Comparison of ENCODE assay signal across 8 cellular contexts in genomic region chr13:110713642-110713952, GRCh38. TPM values are rescaled to one million over a fixed set of nuclear protein-coding genes. Genes with fewer than 3 reads are reported as not detected.
DNase-seq lines count a peak whose midpoint lies in the region; ATAC-seq lines count a peak whose summit lies in the region.

TSS of gene ING1 (plus strand) at chr13:110713700. CDS start at chr13:110714150, 450 bp downstream.

- peaks cover 10% of the 10 kb centered on the region for H3K4me1 ChIP-seq in ACC112 (ENCODE audit: control insufficient read depth, insufficient read depth, low read length, unreplicated experiment)
- peaks cover 13% of the 10 kb centered on the region; the same call in 1 of the 2 replicates for H3K4me1 ChIP-seq in HUES6 (ENCODE audit: control insufficient read depth, insufficient read depth, low read length)
- peaks cover 15% of the 10 kb centered on the region for H3K4me1 ChIP-seq in mucosa of stomach (ENCODE audit: control insufficient read depth, insufficient read depth, low read length)

- peak within 1 kb of the TSS; percentile 86 for H2AFZ ChIP-seq in ACC112 (ENCODE audit: low read length, unreplicated experiment)

- H3K9ac ChIP-seq in HUES6 (ENCODE audit: low read length): peak within 1 kb of the TSS; percentile 94
- peak within 1 kb of the TSS; percentile 95 for H3K9ac ChIP-seq in mucosa of stomach (ENCODE audit: low read length)

- ATAC-seq in HG03108 (IDR thresholded peaks at IDR 0.05; ENCODE audit: unreplicated experiment) (no peak), HG03439 (IDR thresholded peaks at IDR 0.05; ENCODE audit: unreplicated experiment) (no peak)

- no peaks in the 10 kb centered on the region for H3K9me3 ChIP-seq in HUES6 (ENCODE audit: control insufficient read depth, insufficient read depth, low read depth, low read length)
- no peaks in the 10 kb centered on the region for H3K9me3 ChIP-seq in mucosa of stomach (ENCODE audit: control insufficient read depth, low read length)

- H3K79me2 ChIP-seq in ACC112 (ENCODE audit: control insufficient read depth, insufficient read depth, low read length, unreplicated experiment): peaks cover 42% of the 10 kb centered on the region

- H3K36me3 ChIP-seq in ACC112 (ENCODE audit: insufficient read depth, low read length): no peaks in the 10 kb centered on the region
- no peaks in the 10 kb centered on the region for H3K36me3 ChIP-seq in HUES6 (ENCODE audit: control insufficient read depth, insufficient read depth, low read length)
- no peaks in the 10 kb centered on the region for H3K36me3 ChIP-seq in mucosa of stomach (ENCODE audit: control insufficient read depth, insufficient read depth, low read length)

- H3K4me3 ChIP-seq in ACC112 (ENCODE audit: low read depth, low read length) (peak within 1 kb of the TSS; percentile 87), HUES6 (ENCODE audit: low read depth, low read length) (peak within 1 kb of the TSS; percentile 95), mucosa of stomach (ENCODE audit: low read length) (peak within 1 kb of the TSS; percentile 94)

- DNase-seq in cerebellum (ENCODE audit: low spot score) (no peak), NCI-H1694 (lab: John Stamatoyannopoulos, UW) (no peak), NCI-H748 (lab: John Stamatoyannopoulos, UW; ENCODE audit: unreplicated experiment) (no peak)

- H3K27me3 ChIP-seq in ACC112 (ENCODE audit: insufficient read depth, low read length) (no peaks in the 10 kb centered on the region), HUES6 (ENCODE audit: control insufficient read depth, insufficient read depth, low read length) (no peaks in the 10 kb centered on the region), mucosa of stomach (ENCODE audit: control insufficient read depth, insufficient read depth, low read length) (no peaks in the 10 kb centered on the region)

- H3K27ac ChIP-seq in ACC112 (ENCODE audit: low read depth, low read length): peak within 1 kb of the TSS; percentile 97
- H3K27ac ChIP-seq in HUES6 (ENCODE audit: low read depth, low read length): peak within 1 kb of the TSS; percentile 98

RNA-seq across cellular contexts. Expression of gene ING1, which starts in this region (rescaled TPM):
- 14.1 TPM for total RNA-seq in cerebellum
